8 cellular contexts compared by ENCODE assay signal in the genomic region with DNA sequence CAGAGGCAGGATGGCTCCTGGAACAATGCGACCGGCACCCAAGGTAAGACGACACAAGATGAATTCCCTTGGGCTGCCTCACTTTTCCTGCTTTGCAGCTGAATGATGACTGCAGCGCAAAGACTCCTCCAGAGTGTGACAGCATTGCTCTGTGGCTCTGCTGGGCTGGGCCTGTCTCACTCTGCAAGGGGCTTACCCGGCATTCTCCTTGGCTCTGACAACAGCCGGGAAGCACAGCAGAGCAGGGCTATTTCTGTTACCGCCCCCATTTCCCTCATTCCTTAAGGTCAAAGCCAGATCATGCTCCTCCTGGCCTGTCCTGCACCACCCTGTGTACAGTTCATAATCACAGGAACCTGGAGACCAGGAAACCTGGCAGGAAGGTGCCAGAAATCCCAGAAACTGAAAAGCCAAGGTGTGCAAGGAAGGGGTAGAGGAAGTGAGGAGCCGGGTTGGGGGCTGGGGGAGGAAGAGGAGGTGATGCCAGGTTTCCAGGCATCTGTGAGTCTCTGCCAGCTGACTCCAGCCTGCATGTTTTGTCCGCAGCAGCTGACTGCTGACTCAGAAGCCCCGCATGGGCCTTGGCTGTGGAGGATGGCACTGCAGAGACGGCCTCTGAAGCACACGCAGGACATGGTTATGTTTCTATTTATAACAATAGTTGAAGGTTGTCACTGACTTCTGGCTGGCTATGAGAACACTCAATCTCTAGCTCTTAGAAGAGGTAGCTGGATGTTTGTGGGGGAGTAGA.
DNase-seq lines count a peak whose midpoint lies in the region; ATAC-seq and TF ChIP-seq lines count a peak whose summit lies in the region.

No MANE protein-coding gene starts in this region.

- H3K27ac ChIP-seq in GM23338 (ENCODE audit: low read depth) = peak overlapping the region; percentile 74; the same call in 1 of the 2 replicates
- H3K27ac ChIP-seq in osteoblast (ENCODE audit: low read depth, low read length) = peak overlapping the region; percentile 96

- H3K79me2 ChIP-seq in GM23338 (replicated peaks; ENCODE audit: insufficient read depth) (peaks cover 74% of the 10 kb centered on the region), osteoblast (ENCODE audit: insufficient read depth, low read length) (peaks cover 88% of the 10 kb centered on the region)

- H3K4me2 ChIP-seq in GM23338 = no peak overlapping the region
- H3K4me2 ChIP-seq in osteoblast (ENCODE audit: insufficient read depth, low read length) = peak overlapping the region; percentile 74

- H3K4me3 Mint-ChIP-seq in GM23338 = no peak overlapping the region

- no peaks in the 10 kb centered on the region for H3F3A ChIP-seq in GM23338 (replicated peaks; ENCODE audit: low read depth)

- peak; percentile 68 for DNase-seq in GM23338 (ENCODE audit: low spot score)
- peak; percentile 52 for DNase-seq in UCSD-AML1 (lab: John Stamatoyannopoulos, UW; ENCODE audit: unreplicated experiment)
- peak; percentile 88 for DNase-seq in globus pallidus (ENCODE audit: low spot score)
- DNase-seq in osteoblast (ENCODE audit: insufficient read length, low spot score, missing footprints) = peak; percentile 94
- no peak for DNase-seq in activated CD8-positive, alpha-beta memory T cell treated with anti-CD3 and anti-CD28 coated beads for 24 hours
- no peak for DNase-seq in activated T-cell treated with anti-CD3 and anti-CD28 coated beads, Interleukin-2, amount 50 U/mL, for 48 hours
- no peak for DNase-seq in T-helper 2 cell

- H3K4me1 ChIP-seq in GM23338 (ENCODE audit: insufficient read depth) (peaks cover 8% of the 10 kb centered on the region; the same call in 1 of the 2 replicates), osteoblast (ENCODE audit: insufficient read depth, low read length) (peaks cover 32% of the 10 kb centered on the region)

- H2AFZ ChIP-seq in GM23338 (no peak overlapping the region), osteoblast (ENCODE audit: low read length) (no peak overlapping the region)

- TF ChIP-seq CTCF in GM23338 (conservative IDR thresholded peaks at IDR 0.05; ENCODE audit: low read depth in 2 of 2) (peak in 1 of 2 experiments; percentile 57; a peak in 3 of 4 replicates), osteoblast (IDR thresholded peaks at IDR 0.05; ENCODE audit: extremely low read depth, low read depth, low read length) (peak; percentile 75)

- H3K36me3 ChIP-seq in GM23338 (ENCODE audit: insufficient read depth) (no peaks in the 10 kb centered on the region; the same call in 1 of the 2 replicates), osteoblast (ENCODE audit: insufficient read depth, low read length) (peaks cover 11% of the 10 kb centered on the region)

- peaks cover 21% of the 10 kb centered on the region; the same call in 1 of the 2 replicates for H4K20me1 ChIP-seq in GM23338 (replicated peaks; ENCODE audit: insufficient read depth)
- H4K20me1 ChIP-seq in osteoblast (ENCODE audit: insufficient read depth, low read length) = peaks cover 60% of the 10 kb centered on the region

- H3K27me3 ChIP-seq in GM23338 (ENCODE audit: insufficient read depth) = no peaks in the 10 kb centered on the region
- H3K27me3 ChIP-seq in osteoblast (ENCODE audit: insufficient read depth, low read length) = no peaks in the 10 kb centered on the region

- H3K36me3 Mint-ChIP-seq in GM23338 (ENCODE audit: low read depth) = peaks cover 10% of the 10 kb centered on the region; the same call in 2 of the 3 replicates

- no peaks in the 10 kb centered on the region for H3K9me3 Mint-ChIP-seq in GM23338

- ATAC-seq in GM23338 (peak; percentile 95), HG03469 (IDR thresholded peaks at IDR 0.05; ENCODE audit: unreplicated experiment) (no peak)

- no peaks in the 10 kb centered on the region for H3K9me2 ChIP-seq in GM23338 (ENCODE audit: insufficient read depth)

- peaks cover 32% of the 10 kb centered on the region for H3K4me1 Mint-ChIP-seq in GM23338

- H3K27ac Mint-ChIP-seq in GM23338 = peak overlapping the region; percentile 65; the same call in 1 of the 2 replicates

- H3K27me3 Mint-ChIP-seq in GM23338 (ENCODE audit: insufficient read depth, low read depth, poor library complexity) = peaks cover 5% of the 10 kb centered on the region

- H3K4me3 ChIP-seq in GM23338 (no peak overlapping the region), osteoblast (ENCODE audit: insufficient read depth, low read length) (peak overlapping the region; percentile 44)

- H3K9me3 ChIP-seq in osteoblast (ENCODE audit: low read depth, low read length) = no peaks in the 10 kb centered on the region

TF ChIP-seq in GM23338, 12 proteins besides CTCF, POLR2A, EP300 and RAD21 (continues in another document):
- TF ChIP-seq ETS1 (IDR thresholded peaks at IDR 0.05) (no peak), EZH2phosphoT487 (IDR thresholded peaks at IDR 0.05; ENCODE audit: unreplicated experiment) (no peak), JUNB (IDR thresholded peaks at IDR 0.05; ENCODE audit: unreplicated experiment) (no peak), ZNF331 (CRISPR knock-in tag; IDR thresholded peaks at IDR 0.05; ENCODE audit: low read depth) (no peak), NANOG (IDR thresholded peaks at IDR 0.05; ENCODE audit: borderline replicate concordance) (no peak)
- TF ChIP-seq, protein P1, sequence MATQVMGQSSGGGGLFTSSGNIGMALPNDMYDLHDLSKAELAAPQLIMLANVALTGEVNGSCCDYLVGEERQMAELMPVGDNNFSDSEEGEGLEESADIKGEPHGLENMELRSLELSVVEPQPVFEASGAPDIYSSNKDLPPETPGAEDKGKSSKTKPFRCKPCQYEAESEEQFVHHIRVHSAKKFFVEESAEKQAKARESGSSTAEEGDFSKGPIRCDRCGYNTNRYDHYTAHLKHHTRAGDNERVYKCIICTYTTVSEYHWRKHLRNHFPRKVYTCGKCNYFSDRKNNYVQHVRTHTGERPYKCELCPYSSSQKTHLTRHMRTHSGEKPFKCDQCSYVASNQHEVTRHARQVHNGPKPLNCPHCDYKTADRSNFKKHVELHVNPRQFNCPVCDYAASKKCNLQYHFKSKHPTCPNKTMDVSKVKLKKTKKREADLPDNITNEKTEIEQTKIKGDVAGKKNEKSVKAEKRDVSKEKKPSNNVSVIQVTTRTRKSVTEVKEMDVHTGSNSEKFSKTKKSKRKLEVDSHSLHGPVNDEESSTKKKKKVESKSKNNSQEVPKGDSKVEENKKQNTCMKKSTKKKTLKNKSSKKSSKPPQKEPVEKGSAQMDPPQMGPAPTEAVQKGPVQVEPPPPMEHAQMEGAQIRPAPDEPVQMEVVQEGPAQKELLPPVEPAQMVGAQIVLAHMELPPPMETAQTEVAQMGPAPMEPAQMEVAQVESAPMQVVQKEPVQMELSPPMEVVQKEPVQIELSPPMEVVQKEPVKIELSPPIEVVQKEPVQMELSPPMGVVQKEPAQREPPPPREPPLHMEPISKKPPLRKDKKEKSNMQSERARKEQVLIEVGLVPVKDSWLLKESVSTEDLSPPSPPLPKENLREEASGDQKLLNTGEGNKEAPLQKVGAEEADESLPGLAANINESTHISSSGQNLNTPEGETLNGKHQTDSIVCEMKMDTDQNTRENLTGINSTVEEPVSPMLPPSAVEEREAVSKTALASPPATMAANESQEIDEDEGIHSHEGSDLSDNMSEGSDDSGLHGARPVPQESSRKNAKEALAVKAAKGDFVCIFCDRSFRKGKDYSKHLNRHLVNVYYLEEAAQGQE (IDR thresholded peaks at IDR 0.05; ENCODE audit: unreplicated experiment) = no peak

Comparison
In these comparisons a context has a peak if more than half of its experiments do, and no peak if none do; other contexts are left out.
1. DNase-seq: peak in GM23338 (single experiment), UCSD-AML1 (single experiment), globus pallidus (single experiment) and osteoblast (single experiment); none in activated CD8-positive, alpha-beta memory T cell treated with anti-CD3 and anti-CD28 coated beads for 24 hours (single experiment), activated T-cell treated with anti-CD3 and anti-CD28 coated beads, Interleukin-2, amount 50 U/mL, for 48 hours (0 of 2) and T-helper 2 cell (0 of 5).